27 cellular contexts compared by ENCODE assay signal in genomic region chr2:59776726-59777008, GRCh38.
"Had no signal": no experiment of that assay in that cellular context is flagged by ENCODE, and none has a peak within 500 bp of the region (broad histone marks: within the 10 kb centered on the region; RNA-seq: fewer than 3 reads in every experiment).

No MANE protein-coding gene starts in this region.

- H3K36me3 Mint-ChIP-seq: naive thymus-derived CD4-positive, alpha-beta T cell; natural killer cell; neural progenitor cell; stimulated activated memory B cell treated with anti-CD40 and anti-IgM and Interleukin-4, amounts not matched to agents 10 μg/mL and 1 μg/mL and 100 μg/mL, for 72 hours had no signal

- H3K9me3 ChIP-seq: pancreas, prostate gland, right lobe of liver, spleen, thoracic aorta, thyroid gland, tibial nerve, upper lobe of left lung, vagina had no signal

- H3K27ac ChIP-seq: neural progenitor cell, pancreas, prostate gland, right lobe of liver, skin epidermis, spleen, thoracic aorta, thyroid gland, tibial nerve, upper lobe of left lung, vagina had no signal

- H3K4me2 ChIP-seq: neural progenitor cell, smooth muscle cell had no signal

- H3K4me1 Mint-ChIP-seq: naive thymus-derived CD4-positive, alpha-beta T cell; natural killer cell; stimulated activated memory B cell treated with anti-CD40 and anti-IgM and Interleukin-4, amounts not matched to agents 10 μg/mL and 1 μg/mL and 100 μg/mL, for 72 hours; stimulated activated naive CD8-positive, alpha-beta T cell treated with anti-CD3 and anti-CD28 coated beads, Interleukin-15, amount 100 ng/mL, for 72 hours had no signal

- H3K27me3 Mint-ChIP-seq: stimulated activated memory B cell treated with anti-CD40 and anti-IgM and Interleukin-4, amounts not matched to agents 10 μg/mL and 1 μg/mL and 100 μg/mL, for 72 hours; stimulated activated naive CD8-positive, alpha-beta T cell treated with anti-CD3 and anti-CD28 coated beads, Interleukin-15, amount 100 ng/mL, for 72 hours had no signal

- H3K9me3 Mint-ChIP-seq: nephron; neural progenitor cell; stimulated activated memory B cell treated with anti-CD40 and anti-IgM and Interleukin-4, amounts not matched to agents 10 μg/mL and 1 μg/mL and 100 μg/mL, for 72 hours; stimulated activated naive CD8-positive, alpha-beta T cell treated with anti-CD3 and anti-CD28 coated beads, Interleukin-15, amount 100 ng/mL, for 72 hours had no signal

- ATAC-seq: naive thymus-derived CD4-positive, alpha-beta T cell; natural killer cell; right cardiac atrium; right lobe of liver; stimulated activated memory B cell treated with anti-CD40 and anti-IgM and Interleukin-4, amounts not matched to agents 10 μg/mL and 1 μg/mL and 100 μg/mL, for 72 hours; stimulated activated naive CD8-positive, alpha-beta T cell treated with anti-CD3 and anti-CD28 coated beads, Interleukin-15, amount 100 ng/mL, for 72 hours; stimulated activated naive CD8-positive, alpha-beta T cell treated with anti-CD3 and anti-CD28 coated beads, Interleukin-15, Interleukin-2, amounts not matched to agents 100 U/mL and 50 U/mL, for 24 hours had no signal

- H2AFZ ChIP-seq: neural progenitor cell had no signal

- H3K4me1 ChIP-seq: neural progenitor cell, pancreas, prostate gland, right lobe of liver, spleen, thyroid gland, tibial nerve, upper lobe of left lung, vagina had no signal

- H3K36me3 ChIP-seq: neural progenitor cell, pancreas, prostate gland, right lobe of liver, spleen, thoracic aorta, thyroid gland, tibial nerve, upper lobe of left lung, vagina had no signal

- H3K4me3 ChIP-seq: neural progenitor cell, pancreas, prostate gland, right lobe of liver, skin epidermis, smooth muscle cell, spleen, thoracic aorta, thyroid gland, tibial nerve, upper lobe of left lung, vagina had no signal

- H3K27ac Mint-ChIP-seq: naive thymus-derived CD4-positive, alpha-beta T cell; natural killer cell; nephron; neural progenitor cell; stimulated activated memory B cell treated with anti-CD40 and anti-IgM and Interleukin-4, amounts not matched to agents 10 μg/mL and 1 μg/mL and 100 μg/mL, for 72 hours; stimulated activated naive CD8-positive, alpha-beta T cell treated with anti-CD3 and anti-CD28 coated beads, Interleukin-15, amount 100 ng/mL, for 72 hours had no signal

- H3K4me3 Mint-ChIP-seq: naive thymus-derived CD4-positive, alpha-beta T cell; natural killer cell; nephron; neural progenitor cell; stimulated activated memory B cell treated with anti-CD40 and anti-IgM and Interleukin-4, amounts not matched to agents 10 μg/mL and 1 μg/mL and 100 μg/mL, for 72 hours; stimulated activated naive CD8-positive, alpha-beta T cell treated with anti-CD3 and anti-CD28 coated beads, Interleukin-15, amount 100 ng/mL, for 72 hours had no signal

- H3K9ac ChIP-seq: neural progenitor cell had no signal

- H3K27me3 ChIP-seq: neural progenitor cell, pancreas, right lobe of liver, spleen, thyroid gland, tibial nerve, upper lobe of left lung, vagina had no signal

- DNase-seq: naive thymus-derived CD4-positive, alpha-beta T cell; natural killer cell; occipital lobe; pancreas; right cardiac atrium; right lobe of liver; spleen; stimulated activated CD4-positive, alpha-beta T cell treated with anti-CD3 and anti-CD28 coated beads, Interleukin-12 subunit alpha, Interleukin-12 subunit beta, amount 100 ng/mL, for 4 hours; stimulated activated CD4-positive, alpha-beta T cell treated with anti-CD3 and anti-CD28 coated beads, Interleukin-1b, Interleukin-23, amount 100 ng/mL, for 48 hours; stimulated activated CD4-positive, alpha-beta T cell treated with anti-CD3 and anti-CD28 coated beads, Interleukin-4, amount 100 ng/mL, for 1 hour; stimulated activated CD4-positive, alpha-beta T cell treated with anti-CD3 and anti-CD28 coated beads, Interleukin-4, amount 100 ng/mL, for 4 hours; stimulated activated CD8-positive, alpha-beta memory T cell treated with anti-CD3 and anti-CD28 coated beads, Interleukin-4, amount 100 ng/mL, for 48 hours; stimulated activated naive CD4-positive, alpha-beta T cell; stimulated activated naive CD8-positive, alpha-beta T cell treated with anti-CD3 and anti-CD28 coated beads, Interleukin-15, amount 100 ng/mL, for 72 hours; stimulated activated naive CD8-positive, alpha-beta T cell treated with anti-CD3 and anti-CD28 coated beads, Interleukin-15, Interleukin-2, amounts not matched to agents 100 U/mL and 50 U/mL, for 24 hours; thyroid gland; trophoblast cell; upper lobe of left lung had no signal
